Comparison of ENCODE assay signal across 14 cellular contexts in the genomic region with DNA sequence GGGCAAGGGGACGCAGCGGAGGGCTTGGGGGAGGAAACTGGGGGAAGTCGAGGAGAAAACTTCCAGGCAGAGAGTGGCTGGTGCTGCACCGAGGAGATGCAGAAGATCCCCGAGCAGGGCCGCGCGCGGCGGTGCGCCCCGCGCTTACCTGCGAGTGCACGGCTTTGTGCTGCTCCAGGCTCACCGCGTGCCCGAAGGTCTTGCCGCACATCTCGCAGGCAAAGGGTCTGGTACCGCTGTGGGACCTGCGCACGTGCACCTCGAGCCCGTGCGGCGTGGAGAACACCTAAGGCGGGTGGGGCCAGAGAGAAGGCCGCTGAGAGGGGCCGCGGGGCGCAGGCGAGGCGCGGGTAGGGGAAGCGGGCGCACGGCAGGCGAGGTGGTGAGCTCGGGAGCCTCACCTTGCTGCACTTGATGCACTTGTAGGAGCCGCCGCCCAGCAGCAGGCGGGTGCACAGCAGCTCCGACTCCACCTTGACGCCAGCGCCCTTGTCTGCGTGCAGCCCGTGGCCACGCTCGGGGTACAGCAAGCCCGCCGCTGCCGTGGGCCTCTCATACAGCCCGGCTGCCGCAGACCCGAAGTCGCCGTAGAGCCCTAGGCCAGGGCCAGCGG. TPM values are rescaled to one million over a fixed set of nuclear protein-coding genes. Genes with fewer than 3 reads are reported as not detected.
DNase-seq lines count a peak whose midpoint lies in the region; ATAC-seq and TF ChIP-seq lines count a peak whose summit lies in the region.
"Had no signal": no experiment of that assay in that cellular context is flagged by ENCODE, and none has a peak within 500 bp of the region (broad histone marks: within the 10 kb centered on the region; RNA-seq: fewer than 3 reads in every experiment).

No MANE protein-coding gene starts in this region.

- DNase-seq in DND-41 (no peak), NB4 (ENCODE audit: low read depth) (peak; percentile 57), esophagus squamous epithelium (lab: John Stamatoyannopoulos, UW) (no peak), neural progenitor cell (ENCODE audit: low spot score) (peak; percentile 35), NOMO-1 (lab: John Stamatoyannopoulos, UW; ENCODE audit: unreplicated experiment in 2 of 2) (no peak), NCI-H187 treated with DMSO at 0.1 percent for 48 hours (lab: John Stamatoyannopoulos, UW) (no peak), SW480 (ENCODE audit: low spot score) (no peak)
- DNase-seq: amniotic stem cell, MG63, NCI-H446 had no signal

- H3K9me3 Mint-ChIP-seq in neural progenitor cell, result no peaks in the 10 kb centered on the region

- H3K4me2 ChIP-seq in DND-41 (ENCODE audit: insufficient read depth, low read length) (peak overlapping the region; percentile 68), neural progenitor cell (peak overlapping the region; percentile 94)

- TF ChIP-seq CTCF in DND-41 (IDR thresholded peaks at IDR 0.05; ENCODE audit: borderline replicate concordance, extremely low read depth, low read length, poor library complexity, severe bottlenecking), result no peak
- TF ChIP-seq CTCF in NB4 (IDR thresholded peaks at IDR 0.05; ENCODE audit: low read depth, low read length), result no peak
- no peak for TF ChIP-seq CTCF in esophagus squamous epithelium (IDR thresholded peaks at IDR 0.05)
- TF ChIP-seq CTCF in neural progenitor cell (IDR thresholded peaks at IDR 0.05), result no peak

- H3K9me3 ChIP-seq in DND-41 (ENCODE audit: insufficient read depth, low read length, severe bottlenecking) (no peaks in the 10 kb centered on the region), esophagus squamous epithelium (no peaks in the 10 kb centered on the region), neural progenitor cell (ENCODE audit: low read depth) (no peaks in the 10 kb centered on the region)
- H3K9me3 ChIP-seq: MG63, vagina had no signal

- intact Hi-C loops in esophagus squamous epithelium (cut with DNase I), result no loop called here

- 42 to 45% methylated on average over 8 to 12 of the region's 59 CpGs for WGBS in esophagus squamous epithelium, 2 donors

- H3K9ac ChIP-seq in DND-41 (ENCODE audit: low read depth, low read length) (peak overlapping the region; percentile 98), neural progenitor cell (no peak overlapping the region)

- H3K79me2 ChIP-seq in DND-41 (ENCODE audit: insufficient read depth, low read length) (peaks cover 83% of the 10 kb centered on the region), neural progenitor cell (ENCODE audit: low read depth) (no peaks in the 10 kb centered on the region)

- TF ChIP-seq POLR2A in NB4 (IDR thresholded peaks at IDR 0.05; ENCODE audit: extremely low read depth, insufficient read length) (no peak), esophagus squamous epithelium (IDR thresholded peaks at IDR 0.05) (no peak)

- H4K20me1 ChIP-seq in DND-41 (ENCODE audit: insufficient read depth, low read length) (peaks cover 26% of the 10 kb centered on the region), neural progenitor cell (ENCODE audit: low read depth) (peaks cover 40% of the 10 kb centered on the region)

- peaks cover 1% of the 10 kb centered on the region for H3K36me3 Mint-ChIP-seq in neural progenitor cell

- H2AFZ ChIP-seq in DND-41 (ENCODE audit: low read depth, low read length) (no peak overlapping the region), neural progenitor cell (replicated peaks) (peak overlapping the region; percentile 73)

- H3K27me3 Mint-ChIP-seq in neural progenitor cell (ENCODE audit: insufficient read depth, low read depth), result peaks cover 75% of the 10 kb centered on the region

- H3K4me3 ChIP-seq in DND-41 (ENCODE audit: low read depth in 1 of 2, low read length in 2 of 2), result peak overlapping the region in 1 of 2 experiments; percentile 71; a peak in 2 of 4 replicates
- H3K4me3 ChIP-seq in NB4 (ENCODE audit: low read depth, low read length), result peak overlapping the region; percentile 99
- peak overlapping the region in 3 of 4 donors; percentile 4 to 38 (median 30) for H3K4me3 ChIP-seq in esophagus squamous epithelium
- peak overlapping the region; percentile 45 for H3K4me3 ChIP-seq in neural progenitor cell
- H3K4me3 ChIP-seq: MG63, vagina had no signal

- H3K27ac ChIP-seq in DND-41 (ENCODE audit: low read length) (peak overlapping the region; percentile 92), esophagus squamous epithelium (no peak overlapping the region), neural progenitor cell (no peak overlapping the region)
- H3K27ac ChIP-seq: vagina had no signal

- H3K4me1 ChIP-seq in DND-41 (ENCODE audit: insufficient read depth, low read length), result peaks cover 78% of the 10 kb centered on the region
- H3K4me1 ChIP-seq in esophagus squamous epithelium, result peaks cover 36 to 54% (median 45%) of the 10 kb centered on the region in 3 donors
- H3K4me1 ChIP-seq in neural progenitor cell, result peaks cover 46% of the 10 kb centered on the region

- no peak overlapping the region for H3K27ac Mint-ChIP-seq in neural progenitor cell

- peaks cover 16% of the 10 kb centered on the region for H3F3A ChIP-seq in neural progenitor cell (ENCODE audit: low read depth)

- H3K27me3 ChIP-seq in DND-41 (ENCODE audit: insufficient read depth, low read length, poor library complexity) (no peaks in the 10 kb centered on the region), esophagus squamous epithelium (peaks cover 28 to 96% (median 44%) of the 10 kb centered on the region in 4 donors), neural progenitor cell (peaks cover 100% of the 10 kb centered on the region)

- peaks cover 32% of the 10 kb centered on the region for H3K4me1 Mint-ChIP-seq in neural progenitor cell

- H3K36me3 ChIP-seq in DND-41 (ENCODE audit: insufficient read depth, low read length) (peaks cover 86% of the 10 kb centered on the region), esophagus squamous epithelium (no peaks in the 10 kb centered on the region), neural progenitor cell (no peaks in the 10 kb centered on the region)
- H3K36me3 ChIP-seq: MG63, vagina had no signal

- peak overlapping the region; percentile 82 for H3K4me3 Mint-ChIP-seq in neural progenitor cell

- ATAC-seq in DND-41 (ENCODE audit: insufficient read depth, low read depth) (no peak), HG02973 (IDR thresholded peaks at IDR 0.05; ENCODE audit: unreplicated experiment) (no peak)
- ATAC-seq: activated CD4-positive, CD25-positive, alpha-beta regulatory T cell treated with anti-CD3 and anti-CD28 coated beads, Interleukin-2, amount 50 U/mL, for 24 hours; Right ventricle myocardium inferior had no signal

RNA-seq across cellular contexts. Expression of a gene that starts 6.4 kb away (rescaled TPM):
- total RNA-seq in esophagus squamous epithelium (1 to 10 TPM in 2 of 4 donors, under 1 TPM in 2; 0.09 to 2.7 (median 0.85) TPM), neural progenitor cell (ENCODE audit: low replicate concordance) (0.12 TPM in 1 of 2 replicates, not detected in the other)

Comparison
In these comparisons a context has a peak if more than half of its experiments do, and no peak if none do; other contexts are left out.
1. DNase-seq: peak in NB4 (single experiment) and neural progenitor cell (single experiment); none in DND-41 (single experiment), esophagus squamous epithelium (single experiment), NOMO-1 (0 of 2), NCI-H187 treated with DMSO at 0.1 percent for 48 hours (single experiment) and SW480 (single experiment).